ENCODE assay signal across 8 cellular contexts in genomic region chr4:98996056-98996941, GRCh38. TPM values are rescaled to one million over a fixed set of nuclear protein-coding genes. Genes with fewer than 3 reads are reported as not detected.
DNase-seq lines count a peak whose midpoint lies in the region; ATAC-seq and TF ChIP-seq lines count a peak whose summit lies in the region.

No MANE protein-coding gene starts in this region.

- intact Hi-C loops in right lobe of liver (cut with DNase I) = no loop called here

- DNase-seq in SJCRH30 = peak; percentile 17 to 54
- peak in 1 of 3 donors; percentile 50 for DNase-seq in right lobe of liver
- DNase-seq in GOT3 (lab: John Stamatoyannopoulos, UW) = no peak

- H3K27ac Mint-ChIP-seq in stimulated activated naive CD8-positive, alpha-beta T cell treated with anti-CD3 and anti-CD28 coated beads, Interleukin-15, Interleukin-2, amounts not matched to agents 100 ng/mL and 50 ng/mL, for 24 hours = peak overlapping the region; percentile 84

- peak overlapping the region; percentile 92 to 99 (median 95) for H3K9ac ChIP-seq in BLaER1 treated with 17β-estradiol and CSF1 and Interleukin-3, amounts not matched to agents 10 nM and 100 nM

- peaks cover 0 to 24% (median 9%) of the 10 kb centered on the region in 11 experiments; a peak in 12 of 22 replicates for H3K9me3 ChIP-seq in BLaER1 treated with 17β-estradiol and CSF1 and Interleukin-3, amounts not matched to agents 10 nM and 100 nM (replicated peaks in 1 of 11)
- no peaks in the 10 kb centered on the region for H3K9me3 ChIP-seq in SJCRH30 (replicated peaks)
- no peaks in the 10 kb centered on the region for H3K9me3 ChIP-seq in right lobe of liver

- no peak for TF ChIP-seq POLR2A in right lobe of liver (IDR thresholded peaks at IDR 0.05)

- TF ChIP-seq CTCF in right lobe of liver (IDR thresholded peaks at IDR 0.05) = no peak

- H3K27ac ChIP-seq in BLaER1 treated with 17β-estradiol and CSF1 and Interleukin-3, amounts not matched to agents 10 nM and 100 nM = peak overlapping the region; percentile 78 to 97 (median 93)
- peak overlapping the region; percentile 88 for H3K27ac ChIP-seq in SJCRH30
- H3K27ac ChIP-seq in cingulate gyrus (ENCODE audit: low read depth, low read length) = peak overlapping the region; percentile 77
- peak overlapping the region; percentile 70 to 80 (median 77) for H3K27ac ChIP-seq in right lobe of liver

- H3K36me3 Mint-ChIP-seq in stimulated activated naive CD8-positive, alpha-beta T cell treated with anti-CD3 and anti-CD28 coated beads, Interleukin-15, Interleukin-2, amounts not matched to agents 100 ng/mL and 50 ng/mL, for 24 hours (ENCODE audit: low read depth) = peaks cover 11% of the 10 kb centered on the region

- H3K4me3 Mint-ChIP-seq in stimulated activated naive CD8-positive, alpha-beta T cell treated with anti-CD3 and anti-CD28 coated beads, Interleukin-15, Interleukin-2, amounts not matched to agents 100 ng/mL and 50 ng/mL, for 24 hours = peak overlapping the region; percentile 94

- H3K4me1 ChIP-seq in BLaER1 treated with 17β-estradiol and CSF1 and Interleukin-3, amounts not matched to agents 10 nM and 100 nM = peaks cover 8 to 25% (median 21%) of the 10 kb centered on the region in 10 experiments
- H3K4me1 ChIP-seq in SJCRH30 (peaks cover 9% of the 10 kb centered on the region), right lobe of liver (no peaks in the 10 kb centered on the region)

- H3K4me2 ChIP-seq in BLaER1 treated with 17β-estradiol and CSF1 and Interleukin-3, amounts not matched to agents 10 nM and 100 nM = peak overlapping the region; percentile 69 to 91 (median 81)

- ATAC-seq in GM18870 (IDR thresholded peaks at IDR 0.05; ENCODE audit: unreplicated experiment) (peak; percentile 0), HG03565 (IDR thresholded peaks at IDR 0.05; ENCODE audit: unreplicated experiment) (peak; percentile 7), right lobe of liver (no peak)

- H3K4me3 ChIP-seq in BLaER1 treated with 17β-estradiol and CSF1 and Interleukin-3, amounts not matched to agents 10 nM and 100 nM = peak overlapping the region; percentile 90 to 100 (median 99)
- peak overlapping the region; percentile 100 for H3K4me3 ChIP-seq in SJCRH30
- H3K4me3 ChIP-seq in right lobe of liver = peak overlapping the region; percentile 97 to 99 (median 98)

- peaks cover 9 to 50% (median 33%) of the 10 kb centered on the region in 11 experiments; a peak in 18 of 22 replicates for H4K20me1 ChIP-seq in BLaER1 treated with 17β-estradiol and CSF1 and Interleukin-3, amounts not matched to agents 10 nM and 100 nM

- H3K36me3 ChIP-seq in BLaER1 treated with 17β-estradiol and CSF1 and Interleukin-3, amounts not matched to agents 10 nM and 100 nM = peaks cover 0 to 28% (median 19%) of the 10 kb centered on the region in 11 experiments; a peak in 13 of 22 replicates
- H3K36me3 ChIP-seq in SJCRH30 (no peaks in the 10 kb centered on the region), right lobe of liver (no peaks in the 10 kb centered on the region)

- 8% methylated on average over 22 of the region's 61 CpGs for WGBS in right lobe of liver (ENCODE audit: insufficient coverage, low coverage, low lambda C conversion rate, missing lambda C conversion rate)

- H3K9me3 Mint-ChIP-seq in stimulated activated naive CD8-positive, alpha-beta T cell treated with anti-CD3 and anti-CD28 coated beads, Interleukin-15, Interleukin-2, amounts not matched to agents 100 ng/mL and 50 ng/mL, for 24 hours = no peaks in the 10 kb centered on the region

- H3K4me1 Mint-ChIP-seq in stimulated activated naive CD8-positive, alpha-beta T cell treated with anti-CD3 and anti-CD28 coated beads, Interleukin-15, Interleukin-2, amounts not matched to agents 100 ng/mL and 50 ng/mL, for 24 hours (ENCODE audit: low read depth) = peaks cover 50% of the 10 kb centered on the region

- no peaks in the 10 kb centered on the region for H3K27me3 ChIP-seq in BLaER1 treated with 17β-estradiol and CSF1 and Interleukin-3, amounts not matched to agents 10 nM and 100 nM
- no peaks in the 10 kb centered on the region for H3K27me3 ChIP-seq in SJCRH30
- no peaks in the 10 kb centered on the region for H3K27me3 ChIP-seq in right lobe of liver

- H3K27me3 Mint-ChIP-seq in stimulated activated naive CD8-positive, alpha-beta T cell treated with anti-CD3 and anti-CD28 coated beads, Interleukin-15, Interleukin-2, amounts not matched to agents 100 ng/mL and 50 ng/mL, for 24 hours = no peaks in the 10 kb centered on the region

RNA-seq across cellular contexts. Expression of gene METAP1, which starts 0.8 kb away (rescaled TPM):
- 78.0 and 88.5 TPM in 2 replicates for total RNA-seq in SJCRH30 (2014; rRNA removed; shearing (Covaris generic))
- 10 to 100 TPM; 12.4 to 16.8 (median 14.9) TPM for total RNA-seq in right lobe of liver

Comparison
In these comparisons a context has a peak if more than half of its experiments do, and no peak if none do; other contexts are left out.
1. ATAC-seq: peak in GM18870 (single experiment) and HG03565 (single experiment); none in right lobe of liver (0 of 4).
2. Peak in every context shown above with its lines, with median percentiles within 50 percentile points of each other: H3K27ac ChIP-seq and H3K4me3 ChIP-seq.